17 cellular contexts compared by ENCODE assay signal in the genomic region with DNA sequence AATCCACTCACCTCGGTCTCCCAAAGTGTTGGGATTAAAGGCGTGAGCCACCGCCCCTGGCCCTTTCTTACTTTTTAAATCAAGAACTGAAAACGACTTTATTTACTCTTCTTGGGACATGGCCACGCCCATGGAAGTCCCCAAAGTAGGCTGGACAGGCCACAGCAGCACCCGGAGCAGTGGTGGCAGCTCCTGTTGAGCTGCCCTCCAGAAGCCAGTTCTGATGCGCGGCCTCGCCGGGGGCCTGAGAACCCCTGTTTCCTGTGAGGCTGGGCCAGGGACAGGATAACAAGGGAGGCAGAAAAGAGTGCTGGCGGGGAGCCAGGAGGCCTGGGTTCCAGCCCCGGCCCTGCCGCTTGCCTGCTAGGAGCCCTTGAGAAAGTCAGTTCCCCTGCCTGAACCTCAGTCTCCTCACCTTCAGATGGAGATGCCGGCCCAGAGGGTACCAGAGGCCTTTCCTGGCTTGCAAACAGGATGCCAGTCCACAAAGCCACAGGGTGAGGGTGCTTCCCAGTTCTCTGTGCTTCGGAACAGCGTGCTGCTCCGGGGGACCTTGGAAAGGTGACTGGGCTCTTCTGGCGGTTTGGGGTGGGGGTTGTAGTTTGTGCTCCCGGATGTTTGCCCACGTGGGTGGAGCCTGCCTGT. TPM values are rescaled to one million over a fixed set of nuclear protein-coding genes. Genes with fewer than 3 reads are reported as not detected.
DNase-seq lines count a peak whose midpoint lies in the region; ATAC-seq and TF ChIP-seq lines count a peak whose summit lies in the region.
"Had no signal": no experiment of that assay in that cellular context is flagged by ENCODE, and none has a peak within 500 bp of the region (broad histone marks: within the 10 kb centered on the region; RNA-seq: fewer than 3 reads in every experiment).

No MANE protein-coding gene starts in this region.

- H3K27me3 ChIP-seq in DND-41 (ENCODE audit: insufficient read depth, low read length, poor library complexity): peaks cover 4% of the 10 kb centered on the region
- H3K27me3 ChIP-seq in naive thymus-derived CD4-positive, alpha-beta T cell (ENCODE audit: control insufficient read depth in 2 of 2, insufficient read depth in 2 of 2, low read length in 2 of 2): no peaks in the 10 kb centered on the region
- H3K27me3 ChIP-seq: neural progenitor cell, vagina had no signal

- H3K4me2 ChIP-seq in DND-41 (ENCODE audit: insufficient read depth, low read length): no peak overlapping the region
- H3K4me2 ChIP-seq: neural progenitor cell had no signal

- CTCF ChIA-PET in activated CD4-positive, alpha-beta T cell treated with anti-CD3 and anti-CD28 coated beads for 36 hours (lab: Charles Lee): interaction anchor here (1.5 kb wide), 1 partner anchor 23 kb away, joined by 3 read pairs; no protein-coding TSS in a partner anchor
- CTCF ChIA-PET in naive thymus-derived CD4-positive, alpha-beta T cell (lab: Charles Lee): no interaction called here

- no peak overlapping the region for H3K9ac ChIP-seq in DND-41 (ENCODE audit: low read depth, low read length)
- H3K9ac ChIP-seq: neural progenitor cell had no signal

- peaks cover 11% of the 10 kb centered on the region for H3K27me3 Mint-ChIP-seq in activated CD4-positive, alpha-beta T cell treated with anti-CD3 and anti-CD28 coated beads for 36 hours
- H3K27me3 Mint-ChIP-seq in naive thymus-derived CD4-positive, alpha-beta T cell: peaks cover 0 to 31% (median 0%) of the 10 kb centered on the region in 5 donors

- peaks cover 10% of the 10 kb centered on the region for H3K4me1 Mint-ChIP-seq in activated CD4-positive, alpha-beta T cell treated with anti-CD3 and anti-CD28 coated beads for 36 hours
- H3K4me1 Mint-ChIP-seq in naive thymus-derived CD4-positive, alpha-beta T cell: peaks cover 0 to 38% (median 11%) of the 10 kb centered on the region in 7 donors
- H3K4me1 Mint-ChIP-seq: brain, neural progenitor cell had no signal

- H3K27ac Mint-ChIP-seq in activated CD4-positive, alpha-beta T cell treated with anti-CD3 and anti-CD28 coated beads for 36 hours: no peak overlapping the region
- no peak overlapping the region for H3K27ac Mint-ChIP-seq in naive thymus-derived CD4-positive, alpha-beta T cell
- H3K27ac Mint-ChIP-seq: brain, neural progenitor cell had no signal

- H3K9me3 Mint-ChIP-seq in activated CD4-positive, alpha-beta T cell treated with anti-CD3 and anti-CD28 coated beads for 36 hours (ENCODE audit: low read depth): no peaks in the 10 kb centered on the region
- H3K9me3 Mint-ChIP-seq in naive thymus-derived CD4-positive, alpha-beta T cell: no peaks in the 10 kb centered on the region
- H3K9me3 Mint-ChIP-seq: brain, neural progenitor cell had no signal

- no peak overlapping the region for H3K27ac ChIP-seq in DND-41 (ENCODE audit: low read length)
- no peak overlapping the region for H3K27ac ChIP-seq in naive thymus-derived CD4-positive, alpha-beta T cell (ENCODE audit: low read depth, low read length)
- H3K27ac ChIP-seq: neural progenitor cell, SK-N-MC, vagina had no signal

- no peaks in the 10 kb centered on the region for H3K79me2 ChIP-seq in DND-41 (ENCODE audit: insufficient read depth, low read length)

- no peak overlapping the region for H3K4me3 ChIP-seq in DND-41 (ENCODE audit: low read depth in 1 of 2, low read length in 2 of 2)
- no peak overlapping the region for H3K4me3 ChIP-seq in naive thymus-derived CD4-positive, alpha-beta T cell (ENCODE audit: low read length)
- H3K4me3 ChIP-seq: lung, neural progenitor cell, SK-N-MC, vagina had no signal

- H4K20me1 ChIP-seq in DND-41 (ENCODE audit: insufficient read depth, low read length): no peaks in the 10 kb centered on the region; the same call in 1 of the 2 replicates

- no peak for ATAC-seq in activated CD4-positive, alpha-beta T cell treated with anti-CD3 and anti-CD28 coated beads for 36 hours
- ATAC-seq in DND-41 (ENCODE audit: insufficient read depth, low read depth) (no peak), GM21717 (IDR thresholded peaks at IDR 0.05; ENCODE audit: unreplicated experiment) (no peak), HG02973 (IDR thresholded peaks at IDR 0.05; ENCODE audit: unreplicated experiment) (no peak)
- peak; percentile 24 for ATAC-seq in naive thymus-derived CD4-positive, alpha-beta T cell
- ATAC-seq: right cardiac atrium had no signal

- no peaks in the 10 kb centered on the region for H3K36me3 ChIP-seq in DND-41 (ENCODE audit: insufficient read depth, low read length)
- H3K36me3 ChIP-seq in naive thymus-derived CD4-positive, alpha-beta T cell (ENCODE audit: control insufficient read depth in 2 of 3, insufficient read depth in 3 of 3, low read length in 3 of 3): no peaks in the 10 kb centered on the region
- H3K36me3 ChIP-seq: neural progenitor cell, vagina had no signal

- no peak overlapping the region for H2AFZ ChIP-seq in DND-41 (ENCODE audit: low read depth, low read length)
- H2AFZ ChIP-seq: neural progenitor cell had no signal

- intact Hi-C loops in activated CD4-positive, alpha-beta T cell treated with anti-CD3 and anti-CD28 coated beads for 36 hours (cut with DNase I, micrococcal nuclease): no loop called here
- intact Hi-C loops in naive thymus-derived CD4-positive, alpha-beta T cell (cut with micrococcal nuclease): no loop called here

- no peaks in the 10 kb centered on the region for H3K36me3 Mint-ChIP-seq in activated CD4-positive, alpha-beta T cell treated with anti-CD3 and anti-CD28 coated beads for 36 hours (ENCODE audit: low read depth)
- H3K36me3 Mint-ChIP-seq in naive thymus-derived CD4-positive, alpha-beta T cell: no peaks in the 10 kb centered on the region
- H3K36me3 Mint-ChIP-seq: brain, neural progenitor cell had no signal

- no peaks in the 10 kb centered on the region for H3K4me1 ChIP-seq in DND-41 (ENCODE audit: insufficient read depth, low read length)
- peaks cover 0 to 7% of the 10 kb centered on the region in 2 donors for H3K4me1 ChIP-seq in naive thymus-derived CD4-positive, alpha-beta T cell (ENCODE audit: control insufficient read depth in 2 of 2, insufficient read depth in 2 of 2, low read length in 2 of 2)
- H3K4me1 ChIP-seq: vagina had no signal

- no peaks in the 10 kb centered on the region for H3K9me3 ChIP-seq in DND-41 (ENCODE audit: insufficient read depth, low read length, severe bottlenecking)
- no peaks in the 10 kb centered on the region for H3K9me3 ChIP-seq in naive thymus-derived CD4-positive, alpha-beta T cell (ENCODE audit: control insufficient read depth in 2 of 3, low read length in 3 of 3)
- H3K9me3 ChIP-seq: vagina had no signal

- no peak overlapping the region for H3K4me3 Mint-ChIP-seq in activated CD4-positive, alpha-beta T cell treated with anti-CD3 and anti-CD28 coated beads for 36 hours
- H3K4me3 Mint-ChIP-seq in naive thymus-derived CD4-positive, alpha-beta T cell: peak overlapping the region in 3 of 10 donors; percentile 21 to 28 (median 25)
- H3K4me3 Mint-ChIP-seq: brain, neural progenitor cell had no signal

- no peak for TF ChIP-seq CTCF in DND-41 (IDR thresholded peaks at IDR 0.05; ENCODE audit: borderline replicate concordance, extremely low read depth, low read length, poor library complexity, severe bottlenecking)

- POLR2A ChIA-PET in activated CD4-positive, alpha-beta T cell treated with anti-CD3 and anti-CD28 coated beads for 36 hours (lab: Charles Lee): no interaction called here
- POLR2A ChIA-PET in naive thymus-derived CD4-positive, alpha-beta T cell (lab: Charles Lee): no interaction called here

- DNase-seq in activated CD4-positive, alpha-beta T cell treated with anti-CD3 and anti-CD28 coated beads for 36 hours: peak; percentile 36
- no peak for DNase-seq in activated CD4-positive, alpha-beta T cell treated with anti-CD3 and anti-CD28 coated beads, Interleukin-2, amount 50 U/mL, for 4 hours
- peak; percentile 16 for DNase-seq in DND-41
- DNase-seq in activated CD8-positive, alpha-beta memory T cell treated with anti-CD3 and anti-CD28 coated beads, Interleukin-2, amount 50 U/mL, for 48 hours: peak; percentile 63
- peak in 4 of 9 donors; percentile 5 to 22 (median 15) for DNase-seq in naive thymus-derived CD4-positive, alpha-beta T cell
- DNase-seq in NCI-H1417 treated with DMSO at 0.1 percent for 48 hours (lab: John Stamatoyannopoulos, UW): no peak
- DNase-seq: NCI-H1417, NCI-H345, right cardiac atrium had no signal

RNA-seq across cellular contexts. Expression of a gene that starts 59.4 kb away (rescaled TPM):
- total RNA-seq in activated CD4-positive, alpha-beta T cell treated with anti-CD3 and anti-CD28 coated beads for 36 hours: 100 to 1,000 TPM; 156 to 167 TPM
- 100 to 1,000 TPM in 2 of 5 experiments, 10 to 100 TPM in 3; 71.4 to 135 (median 96.9) TPM for total RNA-seq in naive thymus-derived CD4-positive, alpha-beta T cell
- polyA plus RNA-seq in naive thymus-derived CD4-positive, alpha-beta T cell: 10 to 100 TPM; 14.2 to 25.8 TPM
- total RNA-seq: A172 had no signal

Comparison
In these comparisons a context has a peak if more than half of its experiments do, and no peak if none do; other contexts are left out.
1. DNase-seq: peak in activated CD4-positive, alpha-beta T cell treated with anti-CD3 and anti-CD28 coated beads for 36 hours (single experiment), DND-41 (single experiment) and activated CD8-positive, alpha-beta memory T cell treated with anti-CD3 and anti-CD28 coated beads, Interleukin-2, amount 50 U/mL, for 48 hours (single experiment); none in activated CD4-positive, alpha-beta T cell treated with anti-CD3 and anti-CD28 coated beads, Interleukin-2, amount 50 U/mL, for 4 hours (0 of 2) and NCI-H1417 treated with DMSO at 0.1 percent for 48 hours (single experiment).